22 cellular contexts compared by ENCODE assay signal in the genomic region with DNA sequence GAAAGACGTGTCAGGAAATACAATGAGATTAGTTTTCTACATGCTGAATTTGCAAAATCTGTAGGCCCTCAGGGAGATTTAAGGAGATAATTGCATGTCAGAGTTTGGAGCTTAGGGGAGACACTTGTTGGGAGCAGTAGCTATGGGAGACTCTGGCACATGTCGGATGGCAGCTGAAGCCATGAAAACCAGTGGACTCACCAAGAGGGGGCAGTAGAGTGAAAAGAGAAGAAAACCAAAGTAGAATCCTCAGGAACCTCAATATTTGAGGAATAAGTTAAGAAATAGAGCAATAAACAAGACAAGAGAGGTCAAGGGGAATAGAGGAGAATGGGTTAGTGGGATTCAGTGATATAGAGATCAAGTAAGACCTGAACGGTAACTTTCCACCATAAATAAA. TPM values are rescaled to one million over a fixed set of nuclear protein-coding genes. Genes with fewer than 3 reads are reported as not detected.
DNase-seq lines count a peak whose midpoint lies in the region; TF ChIP-seq lines count a peak whose summit lies in the region.
"Had no signal": no experiment of that assay in that cellular context is flagged by ENCODE, and none has a peak within 500 bp of the region (broad histone marks: within the 10 kb centered on the region; RNA-seq: fewer than 3 reads in every experiment).

No MANE protein-coding gene starts in this region.

- DNase-seq in GM03348 (ENCODE audit: low spot score), result peak; percentile 2
- DNase-seq in HFFc6, result no peak
- no peak for DNase-seq in neural progenitor cell (ENCODE audit: low spot score)
- DNase-seq in activated CD4-positive, CD25-positive, alpha-beta regulatory T cell (lab: John Stamatoyannopoulos, UW), result no peak
- DNase-seq in NCI-H748 treated with DMSO at 0.1 percent for 48 hours (lab: John Stamatoyannopoulos, UW), result no peak
- no peak for DNase-seq in superior temporal gyrus (ENCODE audit: extremely low spot score)
- DNase-seq: activated CD4-positive, alpha-beta memory T cell treated with anti-CD3 and anti-CD28 coated beads for 36 hours; activated naive CD4-positive, alpha-beta T cell; activated T-cell treated with anti-CD3 and anti-CD28 coated beads for 4 hours; amniotic stem cell; MM.1S; NCI-H187 treated with DMSO at 0.1 percent for 48 hours; NCI-H345; NK-92 treated with Interleukin-12 subunit alpha and Interleukin-12 subunit beta, amount 100 ng/mL, for 24 hours; retina had no signal

- no peaks in the 10 kb centered on the region for H4K20me1 ChIP-seq in neural progenitor cell (ENCODE audit: low read depth)

- H3K36me3 Mint-ChIP-seq in HFFc6 (ENCODE audit: low read depth) (no peaks in the 10 kb centered on the region), neural progenitor cell (no peaks in the 10 kb centered on the region)
- H3K36me3 Mint-ChIP-seq in dendritic cell treated with granulocyte-macrophage colony-stimulating factor and Interleukin-4, amounts not matched to agents 40 ng/mL and 50 ng/mL, for 4 days (ENCODE audit: low read depth), result peaks cover 21% of the 10 kb centered on the region
- H3K36me3 Mint-ChIP-seq: activated CD4-positive, alpha-beta memory T cell treated with anti-CD3 and anti-CD28 coated beads for 36 hours; mesothelial cell of epicardium had no signal

- H3K4me3 Mint-ChIP-seq in HFFc6 (no peak overlapping the region), neural progenitor cell (no peak overlapping the region)
- no peak overlapping the region for H3K4me3 Mint-ChIP-seq in dendritic cell treated with granulocyte-macrophage colony-stimulating factor and Interleukin-4, amounts not matched to agents 40 ng/mL and 50 ng/mL, for 4 days
- H3K4me3 Mint-ChIP-seq: activated CD4-positive, alpha-beta memory T cell treated with anti-CD3 and anti-CD28 coated beads for 36 hours; B cell; mesothelial cell of epicardium had no signal

- TF ChIP-seq CTCF in HFFc6 (IDR thresholded peaks at IDR 0.05) (peak; percentile 54), neural progenitor cell (IDR thresholded peaks at IDR 0.05) (peak; percentile 33)

- H3F3A ChIP-seq in neural progenitor cell (ENCODE audit: low read depth), result no peaks in the 10 kb centered on the region

- no peak overlapping the region for H3K27ac Mint-ChIP-seq in HFFc6
- peak overlapping the region; percentile 56 for H3K27ac Mint-ChIP-seq in dendritic cell treated with granulocyte-macrophage colony-stimulating factor and Interleukin-4, amounts not matched to agents 40 ng/mL and 50 ng/mL, for 4 days
- H3K27ac Mint-ChIP-seq in neural progenitor cell, result no peak overlapping the region
- H3K27ac Mint-ChIP-seq: activated CD4-positive, alpha-beta memory T cell treated with anti-CD3 and anti-CD28 coated beads for 36 hours; B cell; mesothelial cell of epicardium had no signal

- no peaks in the 10 kb centered on the region for H3K9me3 ChIP-seq in neural progenitor cell (ENCODE audit: low read depth)

- H2AFZ ChIP-seq in neural progenitor cell (replicated peaks), result no peak overlapping the region

- H3K4me2 ChIP-seq in neural progenitor cell, result no peak overlapping the region

- no peaks in the 10 kb centered on the region for H3K36me3 ChIP-seq in neural progenitor cell
- H3K36me3 ChIP-seq: HAP-1 had no signal

- no peak overlapping the region for H3K4me3 ChIP-seq in neural progenitor cell
- H3K4me3 ChIP-seq: HAP-1 had no signal

- H3K79me2 ChIP-seq in neural progenitor cell (ENCODE audit: low read depth), result no peaks in the 10 kb centered on the region

- intact Hi-C loops in dendritic cell treated with granulocyte-macrophage colony-stimulating factor and Interleukin-4, amounts not matched to agents 40 ng/mL and 50 ng/mL, for 4 days (cut with micrococcal nuclease), result no loop called here

- peaks cover 10% of the 10 kb centered on the region for H3K27me3 ChIP-seq in neural progenitor cell

- no peak overlapping the region for H3K9ac ChIP-seq in neural progenitor cell

- H3K4me1 ChIP-seq in neural progenitor cell, result no peaks in the 10 kb centered on the region
- H3K4me1 ChIP-seq: HAP-1 had no signal

- H3K9me3 Mint-ChIP-seq in HFFc6, result no peaks in the 10 kb centered on the region
- peaks cover 12% of the 10 kb centered on the region for H3K9me3 Mint-ChIP-seq in dendritic cell treated with granulocyte-macrophage colony-stimulating factor and Interleukin-4, amounts not matched to agents 40 ng/mL and 50 ng/mL, for 4 days
- no peaks in the 10 kb centered on the region for H3K9me3 Mint-ChIP-seq in neural progenitor cell
- H3K9me3 Mint-ChIP-seq: activated CD4-positive, alpha-beta memory T cell treated with anti-CD3 and anti-CD28 coated beads for 36 hours had no signal

- no peak overlapping the region for H3K27ac ChIP-seq in neural progenitor cell
- H3K27ac ChIP-seq: epithelial cell of prostate had no signal

- H3K27me3 Mint-ChIP-seq in HFFc6 (ENCODE audit: insufficient read depth) (peaks cover 58% of the 10 kb centered on the region), neural progenitor cell (ENCODE audit: insufficient read depth, low read depth) (peaks cover 10% of the 10 kb centered on the region)
- H3K27me3 Mint-ChIP-seq in dendritic cell treated with granulocyte-macrophage colony-stimulating factor and Interleukin-4, amounts not matched to agents 40 ng/mL and 50 ng/mL, for 4 days, result no peaks in the 10 kb centered on the region

- H3K4me1 Mint-ChIP-seq in HFFc6 (ENCODE audit: low read depth) (no peaks in the 10 kb centered on the region), neural progenitor cell (no peaks in the 10 kb centered on the region)
- peaks cover 71% of the 10 kb centered on the region for H3K4me1 Mint-ChIP-seq in dendritic cell treated with granulocyte-macrophage colony-stimulating factor and Interleukin-4, amounts not matched to agents 40 ng/mL and 50 ng/mL, for 4 days (ENCODE audit: low read depth)
- H3K4me1 Mint-ChIP-seq: B cell, mesothelial cell of epicardium had no signal

RNA-seq across cellular contexts. Expression of a gene that starts 24.8 kb away (rescaled TPM):
- total RNA-seq in HFFc6 (2021; fragmentation: NEBNext Ultra II Directional; extraction: Animal tissue kit (Norgen Biotek cat#: 25700)), result not detected
- total RNA-seq in neural progenitor cell (ENCODE audit: low replicate concordance), result not detected in 2 replicates
- total RNA-seq: B cell, dermis microvascular lymphatic vessel endothelial cell, glomerular endothelial cell, mesothelial cell of epicardium had no signal

RNA-seq across cellular contexts. Expression of a gene that starts 31.9 kb away (rescaled TPM):
- total RNA-seq in HFFc6 (2021; fragmentation: NEBNext Ultra II Directional; extraction: Animal tissue kit (Norgen Biotek cat#: 25700)), result not detected
- not detected in 2 replicates for total RNA-seq in neural progenitor cell (ENCODE audit: low replicate concordance)
- total RNA-seq: activated CD4-positive, alpha-beta memory T cell treated with anti-CD3 and anti-CD28 coated beads for 36 hours; B cell; dermis microvascular lymphatic vessel endothelial cell; glomerular endothelial cell had no signal
